Comparison of ENCODE assay signal across 34 cellular contexts in genomic region chr14:69522026-69522425, GRCh38. TPM values are rescaled to one million over a fixed set of nuclear protein-coding genes. Genes with fewer than 3 reads are reported as not detected.
"Had no signal": no experiment of that assay in that cellular context is flagged by ENCODE, and none has a peak within 500 bp of the region (broad histone marks: within the 10 kb centered on the region; RNA-seq: fewer than 3 reads in every experiment).

No MANE protein-coding gene starts in this region.

- H3K36me3 ChIP-seq: neutrophil, ovary, right lobe of liver, spleen, suprapubic skin, tibial artery, transverse colon, upper lobe of left lung, uterus had no signal

- H3K27ac ChIP-seq: neutrophil, ovary, parathyroid adenoma, psoas muscle, right lobe of liver, skin epidermis, spleen, suprapubic skin, testis, tibial artery, transverse colon, upper lobe of left lung, uterus had no signal

- H3K27me3 ChIP-seq: neutrophil, ovary, right lobe of liver, suprapubic skin, testis, transverse colon, upper lobe of left lung, uterus had no signal

- ATAC-seq: naive thymus-derived CD8-positive, alpha-beta T cell; natural killer cell treated with Interleukin-12 subunit alpha and Interleukin-12 subunit beta and Interleukin-15 and Interleukin-18, amount 100 ng/mL, for 72 hours; psoas muscle; right cardiac atrium; right lobe of liver; stimulated activated memory B cell treated with anti-CD40 and anti-IgM and Interleukin-4, amounts not matched to agents 10 μg/mL and 1 μg/mL and 100 μg/mL, for 72 hours; stimulated activated naive CD8-positive, alpha-beta T cell treated with anti-CD3 and anti-CD28 coated beads, Interleukin-15, amount 100 ng/mL, for 72 hours; stimulated activated naive CD8-positive, alpha-beta T cell treated with anti-CD3 and anti-CD28 coated beads, Interleukin-15, Interleukin-2, amounts not matched to agents 100 U/mL and 50 U/mL, for 24 hours had no signal

- H3K9me3 ChIP-seq: neutrophil, ovary, psoas muscle, right lobe of liver, spleen, suprapubic skin, testis, tibial artery, transverse colon, upper lobe of left lung, uterus had no signal

- H3K36me3 Mint-ChIP-seq: naive B cell; naive thymus-derived CD8-positive, alpha-beta T cell; natural killer cell treated with Interleukin-12 subunit alpha and Interleukin-12 subunit beta and Interleukin-15 and Interleukin-18, amount 100 ng/mL, for 72 hours; stimulated activated memory B cell treated with anti-CD40 and anti-IgM and Interleukin-4, amounts not matched to agents 10 μg/mL and 1 μg/mL and 100 μg/mL, for 72 hours had no signal

- H3K79me2 ChIP-seq: parathyroid adenoma had no signal

- H3K4me1 ChIP-seq: parathyroid adenoma, psoas muscle, right lobe of liver, spleen, suprapubic skin, testis, tibial artery, transverse colon had no signal

- H3K4me2 ChIP-seq: smooth muscle cell had no signal

- H3K27ac Mint-ChIP-seq: naive B cell; naive thymus-derived CD8-positive, alpha-beta T cell; natural killer cell treated with Interleukin-12 subunit alpha and Interleukin-12 subunit beta and Interleukin-15 and Interleukin-18, amount 100 ng/mL, for 72 hours; progenitor cell of endocrine pancreas; stimulated activated memory B cell treated with anti-CD40 and anti-IgM and Interleukin-4, amounts not matched to agents 10 μg/mL and 1 μg/mL and 100 μg/mL, for 72 hours; stimulated activated naive CD8-positive, alpha-beta T cell treated with anti-CD3 and anti-CD28 coated beads, Interleukin-15, amount 100 ng/mL, for 72 hours had no signal

- H3K4me1 Mint-ChIP-seq: naive B cell; neural crest cell; stimulated activated memory B cell treated with anti-CD40 and anti-IgM and Interleukin-4, amounts not matched to agents 10 μg/mL and 1 μg/mL and 100 μg/mL, for 72 hours; stimulated activated naive CD8-positive, alpha-beta T cell treated with anti-CD3 and anti-CD28 coated beads, Interleukin-15, amount 100 ng/mL, for 72 hours had no signal

- H3K9me3 Mint-ChIP-seq: naive thymus-derived CD8-positive, alpha-beta T cell; natural killer cell treated with Interleukin-12 subunit alpha and Interleukin-12 subunit beta and Interleukin-15 and Interleukin-18, amount 100 ng/mL, for 72 hours; nephron progenitor cell; neural crest cell; stimulated activated memory B cell treated with anti-CD40 and anti-IgM and Interleukin-4, amounts not matched to agents 10 μg/mL and 1 μg/mL and 100 μg/mL, for 72 hours; stimulated activated naive CD8-positive, alpha-beta T cell treated with anti-CD3 and anti-CD28 coated beads, Interleukin-15, amount 100 ng/mL, for 72 hours had no signal

- H2AFZ ChIP-seq: parathyroid adenoma had no signal

- H3K4me3 ChIP-seq: ovary, psoas muscle, right lobe of liver, skin epidermis, smooth muscle cell, spleen, suprapubic skin, testis, tibial artery, transverse colon, upper lobe of left lung, uterus had no signal

- DNase-seq: naive B cell; naive thymus-derived CD8-positive, alpha-beta T cell; nephron progenitor cell; nucleus accumbens; ovary; posterior cingulate gyrus; psoas muscle; right cardiac atrium; right lobe of liver; spleen; stimulated activated CD4-positive, alpha-beta T cell treated with anti-CD3 and anti-CD28 coated beads, Interleukin-12 subunit alpha, Interleukin-12 subunit beta, amount 100 ng/mL, for 4 hours; stimulated activated CD4-positive, alpha-beta T cell treated with anti-CD3 and anti-CD28 coated beads, Interleukin-1b, Interleukin-23, amount 100 ng/mL, for 48 hours; stimulated activated CD4-positive, alpha-beta T cell treated with anti-CD3 and anti-CD28 coated beads, Interleukin-4, amount 100 ng/mL, for 1 hour; stimulated activated CD4-positive, alpha-beta T cell treated with anti-CD3 and anti-CD28 coated beads, Interleukin-4, amount 100 ng/mL, for 4 hours; stimulated activated CD8-positive, alpha-beta memory T cell treated with anti-CD3 and anti-CD28 coated beads, Interleukin-4, amount 100 ng/mL, for 48 hours; stimulated activated naive CD4-positive, alpha-beta T cell; stimulated activated naive CD8-positive, alpha-beta T cell treated with anti-CD3 and anti-CD28 coated beads, Interleukin-15, amount 100 ng/mL, for 72 hours; stimulated activated naive CD8-positive, alpha-beta T cell treated with anti-CD3 and anti-CD28 coated beads, Interleukin-15, Interleukin-2, amounts not matched to agents 100 U/mL and 50 U/mL, for 24 hours; substantia nigra; testis; tibial artery; transverse colon; uterus had no signal

- H3K4me3 Mint-ChIP-seq: naive thymus-derived CD8-positive, alpha-beta T cell; natural killer cell treated with Interleukin-12 subunit alpha and Interleukin-12 subunit beta and Interleukin-15 and Interleukin-18, amount 100 ng/mL, for 72 hours; nephron progenitor cell; neural crest cell; stimulated activated memory B cell treated with anti-CD40 and anti-IgM and Interleukin-4, amounts not matched to agents 10 μg/mL and 1 μg/mL and 100 μg/mL, for 72 hours; stimulated activated naive CD8-positive, alpha-beta T cell treated with anti-CD3 and anti-CD28 coated beads, Interleukin-15, amount 100 ng/mL, for 72 hours had no signal

RNA-seq across cellular contexts. Expression of gene PLEKHD1, which starts 37.5 kb away (rescaled TPM):
- total RNA-seq: smooth muscle cell had no signal

RNA-seq across cellular contexts. Expression of gene CCDC177, which starts 52.6 kb away (rescaled TPM):
- total RNA-seq: naive thymus-derived CD8-positive, alpha-beta T cell; natural killer cell treated with Interleukin-12 subunit alpha and Interleukin-12 subunit beta and Interleukin-15 and Interleukin-18, amount 100 ng/mL, for 72 hours; ovary; psoas muscle; renal cortical epithelial cell; right cardiac atrium; smooth muscle cell; spleen; transverse colon; upper lobe of left lung; uterus had no signal
